Comparison of ENCODE assay signal across 8 cellular contexts in the genomic region with DNA sequence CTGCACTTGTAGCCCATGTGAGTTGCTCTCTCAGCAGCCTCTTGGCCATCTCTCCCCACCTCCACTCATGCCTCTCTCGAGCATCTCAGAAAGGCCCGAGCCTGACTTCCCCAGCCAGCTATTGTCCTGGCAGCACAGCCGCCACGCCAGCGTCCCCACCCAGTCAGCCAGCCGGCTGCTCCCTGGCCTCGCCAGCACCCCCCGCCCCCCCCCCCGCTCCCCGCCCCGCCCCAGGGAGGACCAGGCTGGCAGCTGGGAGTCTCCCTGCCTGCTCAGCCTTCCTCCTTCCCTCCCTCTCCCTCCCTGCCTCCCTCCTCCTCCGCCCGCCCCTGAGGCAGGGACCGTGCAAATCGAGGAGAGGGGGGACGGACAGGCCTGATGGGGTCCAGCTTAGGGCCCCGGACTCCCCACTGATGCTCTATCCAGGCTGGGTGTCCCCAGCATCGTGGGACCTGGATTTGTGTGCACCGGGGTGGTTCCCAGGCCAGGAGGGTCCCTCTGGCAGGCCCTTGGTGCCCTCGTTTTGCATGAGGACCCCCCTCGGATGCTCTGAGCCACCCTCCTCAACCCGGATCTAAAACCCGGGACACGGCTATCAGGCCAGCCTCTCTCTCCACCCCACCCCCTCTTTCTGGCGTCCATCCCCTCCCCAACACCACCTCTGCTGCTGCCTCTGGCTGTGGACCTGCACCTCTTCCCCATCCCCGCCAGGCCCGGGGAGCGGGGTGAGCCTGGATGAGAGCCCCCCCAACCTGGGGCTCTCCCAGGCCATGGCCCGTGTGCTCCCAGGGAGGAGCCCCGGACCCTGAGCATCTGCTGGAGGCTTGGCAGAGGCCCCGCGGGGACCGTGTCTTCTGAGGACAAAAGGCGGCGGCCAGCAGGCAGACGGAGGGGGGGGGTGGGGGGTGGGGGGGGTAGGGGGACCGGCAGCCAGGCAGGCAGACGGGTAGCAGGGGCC. TPM values are rescaled to one million over a fixed set of nuclear protein-coding genes. Genes with fewer than 3 reads are reported as not detected.
A peak's percentile ranks its signal among the peaks of the same experiment; 100 is the strongest.
DNase-seq lines count a peak whose midpoint lies in the region; ATAC-seq and TF ChIP-seq lines count a peak whose summit lies in the region.

A gene with protein sequence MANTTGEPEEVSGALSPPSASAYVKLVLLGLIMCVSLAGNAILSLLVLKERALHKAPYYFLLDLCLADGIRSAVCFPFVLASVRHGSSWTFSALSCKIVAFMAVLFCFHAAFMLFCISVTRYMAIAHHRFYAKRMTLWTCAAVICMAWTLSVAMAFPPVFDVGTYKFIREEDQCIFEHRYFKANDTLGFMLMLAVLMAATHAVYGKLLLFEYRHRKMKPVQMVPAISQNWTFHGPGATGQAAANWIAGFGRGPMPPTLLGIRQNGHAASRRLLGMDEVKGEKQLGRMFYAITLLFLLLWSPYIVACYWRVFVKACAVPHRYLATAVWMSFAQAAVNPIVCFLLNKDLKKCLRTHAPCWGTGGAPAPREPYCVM (plus strand): TSS at position 621 of the 958 bp plus-strand sequence. CDS start 27,833 bp downstream, outside the sequence.

- no peaks in the 10 kb centered on the region for H3K27me3 Mint-ChIP-seq in chondrocyte (ENCODE audit: low read depth)

- ATAC-seq in left colon (peak; percentile 88), GM21723 (IDR thresholded peaks at IDR 0.05; ENCODE audit: unreplicated experiment) (no peak), HG02840 (IDR thresholded peaks at IDR 0.05; ENCODE audit: low FRiP score, unreplicated experiment) (no peak)

- no peak for TF ChIP-seq CTCF in chondrocyte (IDR thresholded peaks at IDR 0.05)

- H3K4me1 Mint-ChIP-seq in chondrocyte (ENCODE audit: low read depth), result peaks cover 5% of the 10 kb centered on the region

- peak within 1 kb of the TSS; percentile 91 for H3K27ac Mint-ChIP-seq in chondrocyte (ENCODE audit: unreplicated experiment)

- H3K36me3 Mint-ChIP-seq in chondrocyte (ENCODE audit: low read depth), result no peaks in the 10 kb centered on the region

- peak within 1 kb of the TSS; percentile 72 for H3K4me3 Mint-ChIP-seq in chondrocyte (ENCODE audit: unreplicated experiment)

- no peaks in the 10 kb centered on the region for H3K9me3 Mint-ChIP-seq in chondrocyte (ENCODE audit: low read depth)

- intact Hi-C loops in left colon (cut with DNase I, micrococcal nuclease), result no loop called here

- peak; percentile 11 for DNase-seq in DMS114 treated with DMSO at 0.1 percent for 48 hours (lab: John Stamatoyannopoulos, UW; ENCODE audit: unreplicated experiment)
- peak; percentile 92 for DNase-seq in NCI-H2227 treated with DMSO at 0.1 percent for 48 hours (lab: John Stamatoyannopoulos, UW)
- no peak for DNase-seq in chondrocyte (ENCODE audit: low spot score)
- peak; percentile 30 to 34 for DNase-seq in left colon
- peak; percentile 51 for DNase-seq in stromal cell of bone marrow (ENCODE audit: low read depth)
- DNase-seq in T-helper 2 cell, result no peak

RNA-seq across cellular contexts. Expression of the gene that starts here (rescaled TPM):
- total RNA-seq in chondrocyte (7.9 to 18.2 TPM (median 8.5 TPM) in 3 replicates), left colon (under 1 TPM; 0.55 to 0.67 TPM)

Comparison
In these comparisons a context has a peak if more than half of its experiments do, and no peak if none do; other contexts are left out.
1. Peak in DNase-seq and ATAC-seq in left colon; RNA of the gene not detected or under 1 TPM.
2. DNase-seq: peak in DMS114 treated with DMSO at 0.1 percent for 48 hours (single experiment), NCI-H2227 treated with DMSO at 0.1 percent for 48 hours (single experiment) and stromal cell of bone marrow (single experiment); none in chondrocyte (single experiment) and T-helper 2 cell (0 of 5).